ENCODE assay signal across 8 cellular contexts in genomic region chr20:815914-816606, GRCh38. TPM values are rescaled to one million over a fixed set of nuclear protein-coding genes. Genes with fewer than 3 reads are reported as not detected.
DNase-seq lines count a peak whose midpoint lies in the region; ATAC-seq and TF ChIP-seq lines count a peak whose summit lies in the region.

No MANE protein-coding gene starts in this region.

- H3K27me3 Mint-ChIP-seq in immature natural killer cell (ENCODE audit: low read depth in 3 of 3): peaks cover 7 to 18% (median 11%) of the 10 kb centered on the region in 3 donors

- 21 to 25% methylated on average over 13 of the region's 13 CpGs for WGBS in body of pancreas, 2 donors

- H3K9me3 Mint-ChIP-seq in immature natural killer cell: no peaks in the 10 kb centered on the region

- no peak overlapping the region for H3K27ac Mint-ChIP-seq in immature natural killer cell

- TF ChIP-seq POLR2A in body of pancreas (IDR thresholded peaks at IDR 0.05): no peak

- H3K4me3 ChIP-seq in body of pancreas: no peak overlapping the region

- H3K4me1 Mint-ChIP-seq in immature natural killer cell: peaks cover 6 to 11% of the 10 kb centered on the region in 2 donors

- DNase-seq in NCI-H1417 (lab: John Stamatoyannopoulos, UW) (peak; percentile 60 to 86 (median 64)), NCI-H1417 treated with DMSO at 0.1 percent for 48 hours (lab: John Stamatoyannopoulos, UW) (no peak), NCI-H1930 (lab: John Stamatoyannopoulos, UW) (peak; percentile 23 to 73), UCSD-AML1 (lab: John Stamatoyannopoulos, UW; ENCODE audit: unreplicated experiment) (peak; percentile 61), body of pancreas (peak; percentile 59 to 74 (median 70)), immature natural killer cell (peak; percentile 53 to 65 (median 58))
- peak; percentile 52 to 65 for DNase-seq in stimulated activated CD4-positive, alpha-beta T cell treated with anti-CD3 and anti-CD28 coated beads, Interleukin-1b, Interleukin-23, amount 100 ng/mL, for 4 hours (ENCODE audit: low read depth in 2 of 2)

- no peak overlapping the region for H3K4me3 Mint-ChIP-seq in immature natural killer cell

- H3K27ac ChIP-seq in body of pancreas: no peak overlapping the region

- no peaks in the 10 kb centered on the region for H3K9me3 ChIP-seq in body of pancreas

- H3K36me3 Mint-ChIP-seq in immature natural killer cell: no peaks in the 10 kb centered on the region

- ATAC-seq in body of pancreas (peak; percentile 47), GM21528 (IDR thresholded peaks at IDR 0.05; ENCODE audit: low FRiP score, unreplicated experiment) (no peak)

- H3K27me3 ChIP-seq in body of pancreas: no peaks in the 10 kb centered on the region

- no peaks in the 10 kb centered on the region for H3K4me1 ChIP-seq in body of pancreas

- H3K36me3 ChIP-seq in body of pancreas (replicated peaks in 1 of 2; ENCODE audit: insufficient read depth in 1 of 2, low read depth in 2 of 2): no peaks in the 10 kb centered on the region

- TF ChIP-seq CTCF in body of pancreas (IDR thresholded peaks at IDR 0.05): peak; percentile 87 to 97 (median 96)

- intact Hi-C loops in body of pancreas (cut with DNase I): loop anchor here (2.0 kb wide), 1 partner anchor 143 kb away; no protein-coding TSS in a partner anchor

RNA-seq across cellular contexts. Expression of gene FAM110A, which starts 17.5 kb away (rescaled TPM):
- total RNA-seq in body of pancreas: 1 to 10 TPM; 7.0 to 8.2 TPM
- 10 to 100 TPM in 2 of 3 donors, 1 to 10 TPM in 1; 5.0 to 20.7 (median 13.8) TPM for polyA plus RNA-seq in immature natural killer cell

RNA-seq across cellular contexts. Expression of gene SLC52A3, which starts 47.8 kb away (rescaled TPM):
- total RNA-seq in body of pancreas: 1 to 10 TPM in 1 of 2 donors, under 1 TPM in 1; 0.33 to 1.3 TPM
- not detected for polyA plus RNA-seq in immature natural killer cell
